In the genomic region with DNA sequence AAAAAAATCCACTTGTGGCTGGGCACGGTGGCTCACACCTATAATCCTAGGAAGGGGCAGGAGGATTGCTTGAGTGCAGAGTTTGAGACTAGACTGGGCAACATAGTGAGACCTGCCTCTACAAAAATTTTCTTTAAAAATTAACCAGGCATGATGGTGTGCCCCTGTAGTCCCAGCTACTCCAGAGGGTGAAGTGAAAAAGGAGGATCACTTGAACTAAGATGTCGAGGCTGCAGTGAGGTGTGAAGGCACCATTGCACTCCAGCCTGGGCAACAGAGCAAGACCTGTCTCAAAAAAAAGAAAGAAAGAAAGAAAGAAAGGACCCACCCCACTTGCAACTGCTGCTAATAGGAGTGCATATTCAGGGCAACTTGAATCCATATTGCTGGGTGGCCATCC, we compare ENCODE assay signal across 31 cellular contexts.
"Had no signal": no experiment of that assay in that cellular context is flagged by ENCODE, and none has a peak within 500 bp of the region (broad histone marks: within the 10 kb centered on the region; RNA-seq: fewer than 3 reads in every experiment).

No MANE protein-coding gene starts in this region.

- DNase-seq: activated effector memory CD4-positive, alpha-beta T cell treated with anti-CD3 and anti-CD28 coated beads, Interleukin-2, amount 50 U/mL, for 16 hours; activated effector memory CD4-positive, alpha-beta T cell treated with Interleukin-2 at 50 U/mL for 16 hours; activated gamma-delta T cell; activated gamma-delta T cell treated with Interleukin-2 at 50 U/mL for 16 hours; activated naive CD4-positive, alpha-beta T cell; activated naive CD4-positive, alpha-beta T cell treated with anti-CD3 and anti-CD28 coated beads for 36 hours; activated naive CD4-positive, alpha-beta T cell treated with anti-CD3 and anti-CD28 coated beads, Interleukin-2, amount 10 ng/mL, durations not matched to agents 7 days and 5 days; activated naive CD4-positive, alpha-beta T cell treated with anti-CD3 and anti-CD28 coated beads, Interleukin-2, amount 50 U/mL, for 16 hours; activated naive CD4-positive, alpha-beta T cell treated with Interleukin-2 at 50 U/mL for 16 hours; activated naive CD8-positive, alpha-beta T cell treated with anti-CD3 and anti-CD28 coated beads for 36 hours; activated naive CD8-positive, alpha-beta T cell treated with anti-CD3 and anti-CD28 coated beads, Interleukin-2, amount 10 ng/mL, durations not matched to agents 7 days and 5 days; activated naive CD8-positive, alpha-beta T cell treated with anti-CD3 and anti-CD28 coated beads, Interleukin-2, amount 50 U/mL, for 24 hours; activated T-cell treated with anti-CD3 and anti-CD28 coated beads for 4 hours; activated T-cell treated with anti-CD3 and anti-CD28 coated beads, Interleukin-2, amount 50 U/mL, for 1 hour; activated T-cell treated with anti-CD3 and anti-CD28 coated beads, Interleukin-2, amount 50 U/mL, for 24 hours; activated T-cell treated with anti-CD3 and anti-CD28 coated beads, Interleukin-2, amount 50 U/mL, for 4 hours; activated T-cell treated with anti-CD3 and anti-CD28 coated beads, Interleukin-2, amount 50 U/mL, for 48 hours; activated T-cell treated with anti-CD3 and anti-CD28 coated beads, Interleukin-2, amount 50 U/mL, for 72 hours; adrenal gland; amniotic stem cell; amygdala; anterior cingulate cortex; aorta; body of pancreas; brain microvascular endothelial cell; caudate nucleus; central memory CD4-positive, alpha-beta T cell; cerebellar nuclear complex had no signal

- H3K9me3 ChIP-seq: adrenal gland, ascending aorta, body of pancreas, breast epithelium had no signal

- H3K27ac ChIP-seq: adrenal gland, ascending aorta, body of pancreas, brain microvascular endothelial cell, breast epithelium, cardiac muscle cell had no signal

- H3K4me1 ChIP-seq: adrenal gland, ascending aorta, body of pancreas, breast epithelium had no signal

- H3K27me3 ChIP-seq: adrenal gland, ascending aorta, body of pancreas, brain microvascular endothelial cell, breast epithelium, cardiac muscle cell had no signal

- H3K4me3 ChIP-seq: adrenal gland, ascending aorta, body of pancreas, breast epithelium, cardiac muscle cell had no signal

- H3K36me3 ChIP-seq: adrenal gland, ascending aorta, brain microvascular endothelial cell, breast epithelium, cardiac muscle cell had no signal
